Comparison of ENCODE assay signal across 24 cellular contexts in genomic region chr18:11495441-11495840, GRCh38.
"Had no signal": no experiment of that assay in that cellular context is flagged by ENCODE, and none has a peak within 500 bp of the region (broad histone marks: within the 10 kb centered on the region; RNA-seq: fewer than 3 reads in every experiment).

No MANE protein-coding gene starts in this region.

- H3K27ac ChIP-seq: heart right ventricle, hepatocyte, lower lobe of right lung, ovary, spleen, tibial nerve, upper lobe of left lung, uterus had no signal

- H3K36me3 ChIP-seq: heart right ventricle, lower lobe of right lung, ovary, spleen, tibial nerve, upper lobe of left lung, uterus had no signal

- DNase-seq: heart right ventricle; kidney glomerular epithelial cell; left cardiac atrium; lower lobe of right lung; mammary epithelial cell; mesenchymal stem cell; naive thymus-derived CD4-positive, alpha-beta T cell; ovary; retina; right cardiac atrium; small intestine; spleen; stimulated activated CD4-positive, alpha-beta T cell treated with anti-CD3 and anti-CD28 coated beads, Interleukin-4, amount 100 ng/mL, for 24 hours; stimulated activated naive CD4-positive, alpha-beta T cell treated with Interleukin-2 at 50 U/mL for 16 hours; stimulated activated naive CD8-positive, alpha-beta T cell treated with anti-CD3 and anti-CD28 coated beads, Interleukin-15, amount 100 ng/mL, for 72 hours; substantia nigra; upper lobe of left lung; uterus had no signal

- H3K4me3 ChIP-seq: heart right ventricle, hepatocyte, lower lobe of right lung, ovary, spleen, tibial nerve, upper lobe of left lung, uterus had no signal

- H3K4me1 ChIP-seq: lower lobe of right lung, spleen, upper lobe of left lung, uterus had no signal

- ATAC-seq: heart right ventricle; left cardiac atrium; left lobe of liver; lower lobe of right lung; naive thymus-derived CD4-positive, alpha-beta T cell; natural killer cell treated with Interleukin-12 subunit alpha and Interleukin-12 subunit beta and Interleukin-15 and Interleukin-18, amount 100 ng/mL, for 72 hours; right cardiac atrium; sciatic nerve; stimulated activated effector memory CD8-positive, alpha-beta T cell treated with anti-CD3 and anti-CD28 coated beads, Interleukin-12 subunit alpha, Interleukin-12 subunit beta, amount 100 ng/mL, for 72 hours; stimulated activated naive CD8-positive, alpha-beta T cell treated with anti-CD3 and anti-CD28 coated beads, Interleukin-15, amount 100 ng/mL, for 72 hours had no signal

- H3K79me2 ChIP-seq: hepatocyte had no signal

- H3K4me2 ChIP-seq: hepatocyte had no signal

- H3K9me3 ChIP-seq: heart right ventricle, lower lobe of right lung, ovary, spleen, tibial nerve, upper lobe of left lung, uterus had no signal

- H3K27me3 ChIP-seq: heart right ventricle, hepatocyte, ovary, tibial nerve, upper lobe of left lung, uterus had no signal

- H2AFZ ChIP-seq: hepatocyte had no signal
